ENCODE assay signal across 11 cellular contexts in the genomic region with DNA sequence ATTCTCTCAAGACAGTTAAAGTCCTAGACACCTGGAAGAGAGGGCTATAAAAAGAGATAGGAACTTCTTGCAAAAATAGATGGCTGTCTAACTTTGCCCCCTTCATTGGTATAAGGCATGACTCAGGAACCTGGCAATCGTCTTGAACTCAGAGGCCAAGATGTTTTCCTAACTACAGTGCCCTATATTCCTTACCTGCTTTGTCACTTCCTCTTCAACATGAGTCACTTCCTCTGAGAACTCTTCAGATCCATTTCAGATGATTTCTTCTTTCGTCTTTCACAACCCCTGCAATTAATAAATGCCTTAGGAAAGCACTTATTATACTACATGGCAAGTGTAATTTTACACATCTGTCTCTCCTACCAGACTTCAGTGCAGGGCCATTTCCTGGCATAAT.
DNase-seq lines count a peak whose midpoint lies in the region; ATAC-seq, FAIRE-seq and TF ChIP-seq lines count a peak whose summit lies in the region.
"Had no signal": no experiment of that assay in that cellular context is flagged by ENCODE, and none has a peak within 500 bp of the region (broad histone marks: within the 10 kb centered on the region; RNA-seq: fewer than 3 reads in every experiment).

No MANE protein-coding gene starts in this region.

- no peak for TF ChIP-seq CTCF in bronchial epithelial cell (IDR thresholded peaks at IDR 0.05; ENCODE audit: insufficient read depth, low read length, severe bottlenecking)

- FAIRE-seq in bronchial epithelial cell (lab: Jason Lieb, UNC), result no peak
- FAIRE-seq: D721Med had no signal

- ATAC-seq in HG03565 (IDR thresholded peaks at IDR 0.05; ENCODE audit: unreplicated experiment), result no peak
- no peak for ATAC-seq in HG03045 (IDR thresholded peaks at IDR 0.05; ENCODE audit: unreplicated experiment)

- H3K36me3 ChIP-seq in bronchial epithelial cell (ENCODE audit: control insufficient read depth, insufficient read depth, low read length), result no peaks in the 10 kb centered on the region
- H3K36me3 ChIP-seq: HAP-1 had no signal

- H3K4me3 ChIP-seq in bronchial epithelial cell (ENCODE audit: low read depth, low read length), result no peak overlapping the region
- H3K4me3 ChIP-seq: HAP-1 had no signal

- DNase-seq in GM04503 (ENCODE audit: low read depth) (peak; percentile 18), NCI-H460 (ENCODE audit: extremely low read depth, low read depth) (peak; percentile 47), bronchial epithelial cell (ENCODE audit: low read depth) (peak; percentile 97), myocyte (ENCODE audit: low read depth) (peak; percentile 15), GM19238 (ENCODE audit: insufficient read length, low spot score) (no peak)
- no peak for DNase-seq in stimulated activated CD4-positive, alpha-beta T cell treated with anti-CD3 and anti-CD28 coated beads, Interleukin-2, amount 100 ng/mL, for 48 hours
- DNase-seq: amniotic stem cell had no signal

- no peaks in the 10 kb centered on the region for H3K27me3 ChIP-seq in bronchial epithelial cell (ENCODE audit: control insufficient read depth, insufficient read depth, low read length)

Comparison
In these comparisons a context has a peak if more than half of its experiments do, and no peak if none do; other contexts are left out.
1. DNase-seq: peak in GM04503 (single experiment), NCI-H460 (single experiment), bronchial epithelial cell (single experiment) and myocyte (single experiment); none in GM19238 (single experiment) and stimulated activated CD4-positive, alpha-beta T cell treated with anti-CD3 and anti-CD28 coated beads, Interleukin-2, amount 100 ng/mL, for 48 hours (0 of 2).